13 cellular contexts compared by ENCODE assay signal in the genomic region with DNA sequence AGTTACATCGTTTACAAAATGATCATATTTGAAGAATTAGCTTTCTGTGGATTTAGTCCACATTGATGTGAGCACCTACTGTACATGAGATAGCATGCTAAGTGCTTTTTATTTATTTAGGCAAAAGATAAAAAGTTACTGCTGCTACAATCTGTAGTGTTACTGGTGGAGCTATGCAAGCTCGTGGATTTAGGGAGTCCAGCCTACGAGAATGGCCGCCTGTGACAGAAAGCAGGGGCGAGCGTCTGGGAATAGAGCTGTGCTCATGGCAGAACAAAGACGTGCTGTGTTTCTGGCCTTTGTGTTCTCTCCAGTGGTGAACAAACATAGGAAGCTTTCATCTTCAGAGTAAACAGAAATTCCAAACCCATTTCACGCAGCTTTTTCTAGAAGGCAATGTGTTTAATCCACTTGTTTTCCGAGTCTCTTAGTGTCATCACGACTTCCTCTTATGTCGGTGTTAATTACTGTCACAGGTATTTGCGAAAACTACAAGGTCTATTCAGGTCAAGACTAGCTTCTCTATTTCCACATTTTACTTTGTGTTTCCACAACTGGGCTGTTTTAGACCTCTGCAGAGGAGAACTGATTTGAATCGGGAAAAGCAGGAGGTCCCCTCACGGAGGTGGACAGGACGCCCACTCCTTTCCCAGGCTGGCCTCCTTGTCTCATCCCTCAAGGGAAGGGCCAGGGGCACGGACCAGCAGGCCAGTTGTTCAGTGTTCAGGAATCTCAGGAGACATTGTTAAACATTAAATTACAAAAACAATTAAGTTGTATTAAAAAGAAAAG.
DNase-seq lines count a peak whose midpoint lies in the region; ATAC-seq, FAIRE-seq and TF ChIP-seq lines count a peak whose summit lies in the region.
"Had no signal": no experiment of that assay in that cellular context is flagged by ENCODE, and none has a peak within 500 bp of the region (broad histone marks: within the 10 kb centered on the region; RNA-seq: fewer than 3 reads in every experiment).

No MANE protein-coding gene starts in this region.

- no peak; a peak in 1 of 4 replicates for TF ChIP-seq POLR2A in HepG2 (IDR thresholded peaks at IDR 0.05; ENCODE audit: insufficient read depth in 1 of 2, low read depth in 2 of 2, low read length in 2 of 2)

- H3K4me3 ChIP-seq in HepG2 (replicated peaks in 1 of 3; ENCODE audit: insufficient read depth in 1 of 3, low read depth in 2 of 3, low read length in 3 of 3): peak overlapping the region; percentile 7 to 53 (median 14); a peak in 3 of 6 replicates
- H3K4me3 ChIP-seq: GM12878, left ventricle myocardium inferior, right lobe of liver had no signal

- peaks cover 18% of the 10 kb centered on the region for H4K20me1 ChIP-seq in HepG2 (ENCODE audit: insufficient read depth, low read length)

- ATAC-seq in HepG2 (peak; percentile 96), GM19324 (IDR thresholded peaks at IDR 0.05; ENCODE audit: low FRiP score, unreplicated experiment) (no peak)
- ATAC-seq: GM12878, Right ventricle myocardium inferior had no signal

- no peaks in the 10 kb centered on the region for H3K9me3 ChIP-seq in HepG2 (ENCODE audit: low read length)
- H3K9me3 ChIP-seq: right lobe of liver had no signal

- no peak overlapping the region for H2AFZ ChIP-seq in HepG2 (ENCODE audit: low read length)

- peak; percentile 18; the same call in 1 of the 2 replicates for TF ChIP-seq RAD21 in HepG2 (CRISPR knock-in tag; IDR thresholded peaks at IDR 0.05)

- peak overlapping the region; percentile 72 for H3K9ac ChIP-seq in HepG2 (ENCODE audit: insufficient read depth, low read depth, low read length)

- no peaks in the 10 kb centered on the region for H3K27me3 ChIP-seq in HepG2 (ENCODE audit: control insufficient read depth in 1 of 2, insufficient read depth in 2 of 2, low read length in 2 of 2)
- H3K27me3 ChIP-seq: right lobe of liver had no signal

- peaks cover 75% of the 10 kb centered on the region for H3K4me1 ChIP-seq in HepG2 (ENCODE audit: insufficient read depth, low read length)

- no TSS peak for BruUV-seq in HepG2 (replicated peaks; lab: Mats Ljungman, UMichigan)

- intact Hi-C loops in HepG2 (cut with micrococcal nuclease; ENCODE audit: unreplicated experiment): loop anchor here (1.0 to 2.0 kb wide), 2 partner anchors 36 to 68 kb away; no protein-coding TSS in a partner anchor

- TF ChIP-seq EP300 in HepG2 (IDR thresholded peaks at IDR 0.05; ENCODE audit: low read depth in 2 of 2, low read length in 2 of 2) (peak; percentile 41 to 95; a peak in 3 of 4 replicates), HepG2 (CRISPR knock-in tag; IDR thresholded peaks at IDR 0.05; ENCODE audit: borderline replicate concordance) (peak; percentile 84; the same call in 1 of the 2 replicates)

- FAIRE-seq in HepG2 (lab: Jason Lieb, UNC): peak; percentile 96
- FAIRE-seq: GM12878, urothelium cell line had no signal

- H3K27ac ChIP-seq in HepG2 (ENCODE audit: extremely low read length, insufficient read depth, low read length) (peak overlapping the region; percentile 91), temporal lobe (ENCODE audit: low read depth, low read length) (peak overlapping the region; percentile 99)
- H3K27ac ChIP-seq: right lobe of liver had no signal

- no peak for TF ChIP-seq CTCF in HepG2 (CRISPR knock-in tag; IDR thresholded peaks at IDR 0.05)

- WGBS in HepG2 (ENCODE audit: low lambda C conversion rate): 3% methylated on average over 16 of the region's 16 CpGs

- CTCF ChIA-PET in HepG2 (lab: Yijun Ruan, JAX; ENCODE audit: low intra/inter-chr PET ratio, low total read pairs): no interaction called here

- H3K4me2 ChIP-seq in HepG2 (ENCODE audit: low read depth, low read length): peak overlapping the region; percentile 73

- peaks cover 9 to 21% of the 10 kb centered on the region in 2 experiments; a peak in 3 of 5 replicates for H3K36me3 ChIP-seq in HepG2 (replicated peaks in 1 of 2; ENCODE audit: control insufficient read depth in 1 of 2, insufficient read depth in 2 of 2, low read length in 2 of 2)
- H3K36me3 ChIP-seq: left ventricle myocardium inferior, right lobe of liver had no signal

- peaks cover 71% of the 10 kb centered on the region for H3K79me2 ChIP-seq in HepG2 (ENCODE audit: insufficient read depth, low read length)

- in situ Hi-C loops in HepG2 (cut with HindIII; ENCODE audit: extremely low pct_ligation_motif_present, low pct_unique_long_range_greater_than_20kb): no loop called here

- POLR2A ChIA-PET in HepG2 (lab: Yijun Ruan, JAX): interaction anchor here (0.6 to 1.7 kb wide), 14 partner anchors 13 to 195 kb away, joined by 3 to 10 read pairs (median 5); partner anchors contain the start of gene TUBGCP3

- DNase-seq in NCI-H146 (lab: John Stamatoyannopoulos, UW) (peak; percentile 91), anterior cingulate cortex (lab: John Stamatoyannopoulos, UW) (peak in 45 of 58 donors; percentile 14 to 90 (median 60)), HepG2 (ENCODE audit: low spot score) (peak; percentile 99), dedifferentiated amniotic fluid mesenchymal stem cell (ENCODE audit: extremely low spot score) (no peak), SHP77 treated with DMSO at 0.1 percent for 48 hours (lab: John Stamatoyannopoulos, UW) (no peak)
- DNase-seq: activated T-cell treated with anti-CD3 and anti-CD28 coated beads, Interleukin-2, amount 50 U/mL, for 24 hours; left ventricle myocardium inferior had no signal

TF ChIP-seq in HepG2, 621 proteins besides CTCF, POLR2A, EP300 and RAD21 (continues in another document):
- TF ChIP-seq ZBTB20 (CRISPR knock-in tag; IDR thresholded peaks at IDR 0.05; ENCODE audit: borderline replicate concordance, low read depth) (0 out of 2 replicates have a peak, but pooled peaks have one; percentile 39), JUNB (CRISPR knock-in tag; IDR thresholded peaks at IDR 0.05; ENCODE audit: borderline replicate concordance) (no peak), KDM4B (CRISPR knock-in tag; IDR thresholded peaks at IDR 0.05) (0 out of 2 replicates have a peak, but pooled peaks have one; percentile 55), ZNF614 (CRISPR knock-in tag; IDR thresholded peaks at IDR 0.05; ENCODE audit: borderline replicate concordance) (peak; percentile 76; the same call in 1 of the 2 replicates), ZXDC (CRISPR knock-in tag; IDR thresholded peaks at IDR 0.05) (peak; percentile 51), SP140L (CRISPR knock-in tag; IDR thresholded peaks at IDR 0.05; ENCODE audit: borderline replicate concordance) (0 out of 2 replicates have a peak, but pooled peaks have one; percentile 54), SKIL (CRISPR knock-in tag; IDR thresholded peaks at IDR 0.05; ENCODE audit: borderline replicate concordance) (peak; percentile 79), TCF12 (IDR thresholded peaks at IDR 0.05) (no peak), TCF12 (CRISPR knock-in tag; IDR thresholded peaks at IDR 0.05) (peak; percentile 79; the same call in 1 of the 2 replicates), ZNF264 (CRISPR knock-in tag; IDR thresholded peaks at IDR 0.05) (0 out of 2 replicates have a peak, but pooled peaks have one; percentile 44)
- TF ChIP-seq, protein P1, sequence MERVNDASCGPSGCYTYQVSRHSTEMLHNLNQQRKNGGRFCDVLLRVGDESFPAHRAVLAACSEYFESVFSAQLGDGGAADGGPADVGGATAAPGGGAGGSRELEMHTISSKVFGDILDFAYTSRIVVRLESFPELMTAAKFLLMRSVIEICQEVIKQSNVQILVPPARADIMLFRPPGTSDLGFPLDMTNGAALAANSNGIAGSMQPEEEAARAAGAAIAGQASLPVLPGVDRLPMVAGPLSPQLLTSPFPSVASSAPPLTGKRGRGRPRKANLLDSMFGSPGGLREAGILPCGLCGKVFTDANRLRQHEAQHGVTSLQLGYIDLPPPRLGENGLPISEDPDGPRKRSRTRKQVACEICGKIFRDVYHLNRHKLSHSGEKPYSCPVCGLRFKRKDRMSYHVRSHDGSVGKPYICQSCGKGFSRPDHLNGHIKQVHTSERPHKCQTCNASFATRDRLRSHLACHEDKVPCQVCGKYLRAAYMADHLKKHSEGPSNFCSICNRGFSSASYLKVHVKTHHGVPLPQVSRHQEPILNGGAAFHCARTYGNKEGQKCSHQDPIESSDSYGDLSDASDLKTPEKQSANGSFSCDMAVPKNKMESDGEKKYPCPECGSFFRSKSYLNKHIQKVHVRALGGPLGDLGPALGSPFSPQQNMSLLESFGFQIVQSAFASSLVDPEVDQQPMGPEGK (CRISPR knock-in tag; IDR thresholded peaks at IDR 0.05): 0 out of 2 replicates have a peak, but pooled peaks have one; percentile 7

Comparison
In these comparisons a context has a peak if more than half of its experiments do, and no peak if none do; other contexts are left out.
1. DNase-seq: peak in NCI-H146 (single experiment), anterior cingulate cortex (45 of 58) and HepG2 (single experiment); none in dedifferentiated amniotic fluid mesenchymal stem cell (single experiment) and SHP77 treated with DMSO at 0.1 percent for 48 hours (single experiment).